ENCODE assay signal across 8 cellular contexts in the genomic region with DNA sequence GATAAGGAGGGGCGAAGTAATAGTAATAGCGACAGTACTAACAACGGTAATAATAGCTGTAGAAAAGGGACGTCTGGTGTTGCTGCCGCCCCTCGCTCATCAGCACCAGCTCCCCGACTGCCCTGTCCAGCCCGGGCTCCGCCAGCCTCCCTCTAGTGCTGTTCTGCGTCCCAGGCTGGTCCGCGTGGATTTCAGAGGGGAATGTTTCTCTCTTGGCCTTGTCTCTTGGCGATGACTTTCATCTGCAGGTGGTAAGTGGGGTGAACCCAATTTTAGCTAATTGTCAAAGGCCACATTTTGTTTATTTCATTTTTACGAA. TPM values are rescaled to one million over a fixed set of nuclear protein-coding genes. Genes with fewer than 3 reads are reported as not detected.
DNase-seq lines count a peak whose midpoint lies in the region; ATAC-seq and TF ChIP-seq lines count a peak whose summit lies in the region.

No MANE protein-coding gene starts in this region.

- H3K4me3 Mint-ChIP-seq in Calu3 (ENCODE audit: low read depth, unreplicated experiment) = peak overlapping the region; percentile 75

- peaks cover 16% of the 10 kb centered on the region for H3K36me3 Mint-ChIP-seq in Calu3 (ENCODE audit: insufficient read depth, unreplicated experiment)

- peaks cover 13% of the 10 kb centered on the region for H3K4me1 Mint-ChIP-seq in Calu3 (ENCODE audit: low read depth, unreplicated experiment)

- no peaks in the 10 kb centered on the region for H3K9me3 Mint-ChIP-seq in Calu3 (ENCODE audit: low read depth, unreplicated experiment)

- H3K4me3 ChIP-seq in left lung = peak overlapping the region; percentile 45 to 48
- H3K4me3 ChIP-seq in suprapubic skin = peak overlapping the region; percentile 76

- BruUV-seq in Calu3 (replicated peaks; lab: Mats Ljungman, UMichigan) = no TSS peak

- H3K27me3 Mint-ChIP-seq in Calu3 (ENCODE audit: unreplicated experiment) = peaks cover 77% of the 10 kb centered on the region

- peak; percentile 28 for DNase-seq in Calu3
- DNase-seq in caudate nucleus (lab: John Stamatoyannopoulos, UW) = peak in 18 of 61 donors; percentile 15 to 71 (median 50)
- DNase-seq in left lung = peak; percentile 35 to 72
- peak in 1 of 2 donors; percentile 63 for DNase-seq in suprapubic skin (ENCODE audit: low spot score in 2 of 2)
- no peak for DNase-seq in AML-193 (lab: John Stamatoyannopoulos, UW)
- DNase-seq in SKM-1 (lab: John Stamatoyannopoulos, UW; ENCODE audit: unreplicated experiment) = no peak

- CTCF ChIA-PET in Calu3 (lab: Charles Lee) = interaction anchor here (0.9 kb wide), 1 partner anchor 180 kb away, joined by 3 read pairs; no protein-coding TSS in a partner anchor

- H3K36me3 ChIP-seq in left lung (no peaks in the 10 kb centered on the region), suprapubic skin (no peaks in the 10 kb centered on the region)

- intact Hi-C loops in Calu3 (cut with micrococcal nuclease; ENCODE audit: unreplicated experiment) (loop anchor here (5.0 kb wide), 2 partner anchors 105 to 180 kb away; no protein-coding TSS in a partner anchor), left lung (cut with DNase I) (no loop called here)

- no peak for TF ChIP-seq POLR2A in suprapubic skin (IDR thresholded peaks at IDR 0.05)

- no peaks in the 10 kb centered on the region for H3K9me3 ChIP-seq in left lung
- no peaks in the 10 kb centered on the region for H3K9me3 ChIP-seq in suprapubic skin

- H3K27ac Mint-ChIP-seq in Calu3 (ENCODE audit: unreplicated experiment) = no peak overlapping the region

- H3K27ac ChIP-seq in caudate nucleus (ENCODE audit: low read depth, low read length) = peak overlapping the region; percentile 59
- no peak overlapping the region for H3K27ac ChIP-seq in left lung
- H3K27ac ChIP-seq in suprapubic skin = peak overlapping the region; percentile 66

- H3K4me1 ChIP-seq in left lung (peaks cover 0 to 19% of the 10 kb centered on the region in 2 donors), suprapubic skin (peaks cover 13% of the 10 kb centered on the region)

- 0% methylated on average over 14 of the region's 14 CpGs for WGBS in suprapubic skin

- ATAC-seq in HG03025 (IDR thresholded peaks at IDR 0.05; ENCODE audit: low FRiP score, unreplicated experiment) (peak; percentile 20), left lung (peak; percentile 80), GM21528 (IDR thresholded peaks at IDR 0.05; ENCODE audit: low FRiP score, unreplicated experiment) (no peak)

- TF ChIP-seq EP300 in suprapubic skin (IDR thresholded peaks at IDR 0.05) = no peak

- peaks cover 4 to 59% of the 10 kb centered on the region in 2 donors for H3K27me3 ChIP-seq in left lung
- H3K27me3 ChIP-seq in suprapubic skin = no peaks in the 10 kb centered on the region

- TF ChIP-seq CTCF in Calu3 (IDR thresholded peaks at IDR 0.05; ENCODE audit: unreplicated experiment) (no peak), left lung (IDR thresholded peaks at IDR 0.05) (no peak), suprapubic skin (IDR thresholded peaks at IDR 0.05) (no peak)

RNA-seq across cellular contexts. Expression of a gene that starts 0.6 kb away (rescaled TPM):
- 0.22 TPM in 1 of 2 replicates, not detected in the other for total RNA-seq in Calu3 (2022)
- 1 to 10 TPM; 2.1 to 3.2 TPM for total RNA-seq in left lung
- 1 to 10 TPM; 2.4 to 6.5 (median 4.0) TPM for total RNA-seq in suprapubic skin

Comparison
In these comparisons a context has a peak if more than half of its experiments do, and no peak if none do; other contexts are left out.
1. DNase-seq: peak in Calu3 (single experiment) and left lung (2 of 2); none in AML-193 (0 of 2) and SKM-1 (single experiment).
2. H3K27ac ChIP-seq: peak in caudate nucleus (single experiment) and suprapubic skin (single experiment); none in left lung (0 of 2).